ENCODE assay signal across 8 cellular contexts in the genomic region with DNA sequence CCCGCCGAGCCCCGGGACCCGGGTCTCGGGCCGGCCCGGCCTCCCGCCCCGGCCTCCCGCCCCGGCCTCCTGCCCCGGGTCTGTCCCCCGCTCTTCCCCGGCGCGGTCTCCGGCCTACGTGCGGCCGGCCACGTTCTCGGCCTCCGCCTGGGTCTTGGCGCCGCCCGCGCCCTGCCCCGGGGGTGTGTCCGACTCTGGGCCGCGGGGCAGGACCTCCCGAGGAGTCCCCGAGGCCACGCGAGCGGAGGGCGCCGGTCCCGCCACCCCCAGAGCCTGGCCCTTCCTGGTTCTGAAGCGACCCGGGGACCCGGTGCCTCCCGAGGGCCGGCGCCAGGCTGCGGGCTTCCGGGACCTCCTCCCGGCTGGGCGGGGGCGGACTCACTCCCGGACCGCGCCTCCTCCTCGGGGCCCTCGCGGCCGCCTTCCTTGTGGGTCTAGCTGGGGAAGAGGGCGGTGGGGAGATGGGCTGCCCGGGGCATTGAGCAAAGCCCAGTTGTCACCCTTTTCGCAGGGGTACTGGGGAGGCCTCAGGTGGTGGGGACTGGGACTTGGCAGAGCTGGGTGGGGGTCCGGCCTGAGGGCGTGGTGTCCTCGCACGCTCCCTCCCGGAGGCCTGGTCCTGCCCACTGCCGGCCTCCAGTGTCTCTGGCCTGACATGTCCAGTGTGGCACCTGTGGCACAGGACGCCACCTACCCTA.
DNase-seq lines count a peak whose midpoint lies in the region; ATAC-seq and TF ChIP-seq lines count a peak whose summit lies in the region.

No MANE protein-coding gene starts in this region.

- no peaks in the 10 kb centered on the region for H3K27me3 ChIP-seq in DND-41 (ENCODE audit: insufficient read depth, low read length, poor library complexity)

- peaks cover 52% of the 10 kb centered on the region for H3K79me2 ChIP-seq in DND-41 (ENCODE audit: insufficient read depth, low read length)

- no peaks in the 10 kb centered on the region for H3K9me3 ChIP-seq in DND-41 (ENCODE audit: insufficient read depth, low read length, severe bottlenecking)

- H3K36me3 ChIP-seq in DND-41 (ENCODE audit: insufficient read depth, low read length): peaks cover 17% of the 10 kb centered on the region

- TF ChIP-seq CTCF in DND-41 (IDR thresholded peaks at IDR 0.05; ENCODE audit: borderline replicate concordance, extremely low read depth, low read length, poor library complexity, severe bottlenecking): no peak
- no peak for TF ChIP-seq CTCF in WI38 (IDR thresholded peaks at IDR 0.05; ENCODE audit: low read depth, low read length)

- H3K9ac ChIP-seq in DND-41 (ENCODE audit: low read depth, low read length): peak overlapping the region; percentile 71

- peak overlapping the region; percentile 80 for H2AFZ ChIP-seq in DND-41 (ENCODE audit: low read depth, low read length)

- peak overlapping the region; percentile 81 for H3K4me2 ChIP-seq in DND-41 (ENCODE audit: insufficient read depth, low read length)

- H3K27ac ChIP-seq in DND-41 (ENCODE audit: low read length) (peak overlapping the region; percentile 62), caudate nucleus (ENCODE audit: low read depth, low read length) (peak overlapping the region; percentile 78)

- H4K20me1 ChIP-seq in DND-41 (ENCODE audit: insufficient read depth, low read length): peaks cover 45% of the 10 kb centered on the region

- ATAC-seq in DND-41 (ENCODE audit: insufficient read depth, low read depth) (peak; percentile 63), GM21737 (IDR thresholded peaks at IDR 0.05; ENCODE audit: unreplicated experiment) (peak; percentile 21)

- H3K4me3 ChIP-seq in DND-41 (ENCODE audit: low read depth in 1 of 2, low read length in 2 of 2) (peak overlapping the region; percentile 77 to 80), WI38 (ENCODE audit: low read depth, low read length) (peak overlapping the region; percentile 72)

- DNase-seq in DND-41: peak; percentile 70
- DNase-seq in LoVo (ENCODE audit: low spot score): peak; percentile 42
- DNase-seq in caudate nucleus (lab: John Stamatoyannopoulos, UW): peak in 22 of 61 donors; percentile 16 to 52 (median 38)
- peak; percentile 76 for DNase-seq in islet precursor cell
- peak; percentile 67 for DNase-seq in stimulated activated CD4-positive, alpha-beta T cell treated with anti-CD3 and anti-CD28 coated beads, Interleukin-12 subunit alpha, Interleukin-12 subunit beta, amount 100 ng/mL, for 4 hours
- no peak for DNase-seq in NCI-H2081 treated with DMSO at 0.1 percent for 48 hours (lab: John Stamatoyannopoulos, UW)

- peaks cover 40% of the 10 kb centered on the region for H3K4me1 ChIP-seq in DND-41 (ENCODE audit: insufficient read depth, low read length)
